In the genomic region with DNA sequence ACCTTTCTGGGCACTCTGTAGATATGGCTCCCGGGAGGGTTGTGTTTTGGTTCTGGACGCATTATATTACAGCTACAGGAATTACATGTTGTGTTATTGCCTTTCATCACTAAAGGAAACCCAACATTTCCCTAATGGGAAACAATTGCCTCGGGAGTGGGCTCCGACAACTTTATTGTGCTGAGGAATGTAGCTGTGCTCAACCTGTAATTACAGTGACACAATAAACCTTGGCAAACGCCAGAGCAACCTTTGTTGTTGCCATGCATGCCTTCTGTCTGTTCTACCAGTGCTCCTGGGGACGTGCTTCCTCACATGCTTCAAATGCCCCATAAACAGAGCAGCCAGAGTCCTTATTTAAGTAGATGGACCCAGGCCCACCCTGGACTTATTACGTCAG, we compare ENCODE assay signal across 2 cellular contexts.
A peak's percentile ranks its signal among the peaks of the same experiment; 100 is the strongest.
TF ChIP-seq lines count a peak whose summit lies in the region.

No MANE protein-coding gene starts in this region.

TF ChIP-seq in Ishikawa, 13 proteins besides CTCF, POLR2A, EP300 and RAD21 (continued from another document):
- peak; percentile 77; the same call in 1 of the 2 replicates for TF ChIP-seq MAX (IDR thresholded peaks at IDR 0.05)
- 0 out of 2 replicates have a peak, but pooled peaks have one; percentile 30 for TF ChIP-seq YY1 (IDR thresholded peaks at IDR 0.05; ENCODE audit: low read depth)
- peak; percentile 19; the same call in 1 of the 2 replicates for TF ChIP-seq CREB1 (IDR thresholded peaks at IDR 0.05; ENCODE audit: low read depth)
- TF ChIP-seq EGR1 (IDR thresholded peaks at IDR 0.05): no peak
- TF ChIP-seq TAF1 (IDR thresholded peaks at IDR 0.05; ENCODE audit: low read depth): no peak
- TF ChIP-seq NFIC (IDR thresholded peaks at IDR 0.05): peak; percentile 93
- TF ChIP-seq TEAD4 (IDR thresholded peaks at IDR 0.05): peak; percentile 95
- 0 out of 2 replicates have a peak, but pooled peaks have one; percentile 5 for TF ChIP-seq USF1 (IDR thresholded peaks at IDR 0.05)
- TF ChIP-seq FOXM1 (IDR thresholded peaks at IDR 0.05; ENCODE audit: borderline replicate concordance, low read depth): peak; percentile 93
- TF ChIP-seq REST (IDR thresholded peaks at IDR 0.05; ENCODE audit: low read depth): no peak
- peak; percentile 96 for TF ChIP-seq TCF12 (IDR thresholded peaks at IDR 0.05; ENCODE audit: low read depth)

TF ChIP-seq in H1, 55 proteins besides CTCF, POLR2A, EP300 and RAD21 (continued from another document):
- TF ChIP-seq KDM5A (IDR thresholded peaks at IDR 0.05; ENCODE audit: low read length) (no peak), SUZ12 (IDR thresholded peaks at IDR 0.05; ENCODE audit: low read length) (no peak)
